In genomic region chr7:94675356-94675755, GRCh38 we compare ENCODE assay signal across 27 cellular contexts.
"Had no signal": no experiment of that assay in that cellular context is flagged by ENCODE, and none has a peak within 500 bp of the region (broad histone marks: within the 10 kb centered on the region; RNA-seq: fewer than 3 reads in every experiment).

No MANE protein-coding gene starts in this region.

- H3K4me3 Mint-ChIP-seq: effector memory CD8-positive, alpha-beta T cell; naive thymus-derived CD8-positive, alpha-beta T cell; stimulated activated naive CD8-positive, alpha-beta T cell treated with anti-CD3 and anti-CD28 coated beads, Interleukin-15, amount 100 ng/mL, for 72 hours had no signal

- DNase-seq: cortex of kidney; effector memory CD8-positive, alpha-beta T cell; foreskin fibroblast; glutamatergic neuron; heart right ventricle; hippocampal formation; kidney glomerular epithelial cell; left colon; left ventricle myocardium inferior; lower lobe of right lung; naive thymus-derived CD8-positive, alpha-beta T cell; occipital lobe; ovary; posterior cingulate gyrus; right lobe of liver; stimulated activated CD4-positive, alpha-beta T cell treated with anti-CD3 and anti-CD28 coated beads, Interleukin-12 subunit alpha, Interleukin-12 subunit beta, amount 100 ng/mL, for 4 hours; stimulated activated CD4-positive, alpha-beta T cell treated with anti-CD3 and anti-CD28 coated beads, Interleukin-1b, Interleukin-23, amount 100 ng/mL, for 48 hours; stimulated activated CD4-positive, alpha-beta T cell treated with anti-CD3 and anti-CD28 coated beads, Interleukin-4, amount 100 ng/mL, for 1 hour; stimulated activated CD8-positive, alpha-beta memory T cell treated with anti-CD3 and anti-CD28 coated beads, Interleukin-4, amount 100 ng/mL, for 48 hours; stimulated activated naive CD4-positive, alpha-beta T cell; stimulated activated naive CD8-positive, alpha-beta T cell treated with anti-CD3 and anti-CD28 coated beads, Interleukin-15, amount 100 ng/mL, for 72 hours; transverse colon; upper lobe of right lung; uterus had no signal

- H3K9me3 Mint-ChIP-seq: effector memory CD8-positive, alpha-beta T cell; naive thymus-derived CD8-positive, alpha-beta T cell; stimulated activated naive CD8-positive, alpha-beta T cell treated with anti-CD3 and anti-CD28 coated beads, Interleukin-15, amount 100 ng/mL, for 72 hours had no signal

- H3K27me3 ChIP-seq: heart right ventricle, ovary, right lobe of liver, suprapubic skin, transverse colon, upper lobe of right lung, uterus had no signal

- H3K4me1 ChIP-seq: heart right ventricle, left ventricle myocardium inferior, lower lobe of right lung, right lobe of liver, suprapubic skin, transverse colon, upper lobe of right lung, uterus had no signal

- H3K36me3 ChIP-seq: heart right ventricle, left ventricle myocardium inferior, lower lobe of right lung, ovary, right lobe of liver, suprapubic skin, transverse colon, upper lobe of right lung, uterus had no signal

- H3K4me3 ChIP-seq: heart right ventricle, left ventricle myocardium inferior, lower lobe of right lung, ovary, right lobe of liver, smooth muscle cell, suprapubic skin, transverse colon, upper lobe of right lung, uterus had no signal

- H3K36me3 Mint-ChIP-seq: naive thymus-derived CD8-positive, alpha-beta T cell had no signal

- H3K9me3 ChIP-seq: heart right ventricle, left ventricle myocardium inferior, lower lobe of right lung, ovary, right lobe of liver, suprapubic skin, transverse colon, upper lobe of right lung, uterus had no signal

- H3K27ac ChIP-seq: heart right ventricle, left ventricle myocardium inferior, lower lobe of right lung, ovary, right lobe of liver, suprapubic skin, transverse colon, upper lobe of right lung, uterus had no signal

- H3K4me2 ChIP-seq: smooth muscle cell had no signal

- H3K27ac Mint-ChIP-seq: effector memory CD8-positive, alpha-beta T cell; naive thymus-derived CD8-positive, alpha-beta T cell; stimulated activated naive CD8-positive, alpha-beta T cell treated with anti-CD3 and anti-CD28 coated beads, Interleukin-15, amount 100 ng/mL, for 72 hours had no signal

- H3K4me1 Mint-ChIP-seq: naive thymus-derived CD8-positive, alpha-beta T cell; stimulated activated naive CD8-positive, alpha-beta T cell treated with anti-CD3 and anti-CD28 coated beads, Interleukin-15, amount 100 ng/mL, for 72 hours had no signal

- FAIRE-seq: islet of Langerhans had no signal

- ATAC-seq: effector memory CD8-positive, alpha-beta T cell; heart right ventricle; left colon; lower lobe of right lung; naive thymus-derived CD8-positive, alpha-beta T cell; right lobe of liver; stimulated activated naive CD8-positive, alpha-beta T cell treated with anti-CD3 and anti-CD28 coated beads, Interleukin-15, amount 100 ng/mL, for 72 hours; upper lobe of right lung had no signal
